8 cellular contexts compared by ENCODE assay signal in the genomic region with DNA sequence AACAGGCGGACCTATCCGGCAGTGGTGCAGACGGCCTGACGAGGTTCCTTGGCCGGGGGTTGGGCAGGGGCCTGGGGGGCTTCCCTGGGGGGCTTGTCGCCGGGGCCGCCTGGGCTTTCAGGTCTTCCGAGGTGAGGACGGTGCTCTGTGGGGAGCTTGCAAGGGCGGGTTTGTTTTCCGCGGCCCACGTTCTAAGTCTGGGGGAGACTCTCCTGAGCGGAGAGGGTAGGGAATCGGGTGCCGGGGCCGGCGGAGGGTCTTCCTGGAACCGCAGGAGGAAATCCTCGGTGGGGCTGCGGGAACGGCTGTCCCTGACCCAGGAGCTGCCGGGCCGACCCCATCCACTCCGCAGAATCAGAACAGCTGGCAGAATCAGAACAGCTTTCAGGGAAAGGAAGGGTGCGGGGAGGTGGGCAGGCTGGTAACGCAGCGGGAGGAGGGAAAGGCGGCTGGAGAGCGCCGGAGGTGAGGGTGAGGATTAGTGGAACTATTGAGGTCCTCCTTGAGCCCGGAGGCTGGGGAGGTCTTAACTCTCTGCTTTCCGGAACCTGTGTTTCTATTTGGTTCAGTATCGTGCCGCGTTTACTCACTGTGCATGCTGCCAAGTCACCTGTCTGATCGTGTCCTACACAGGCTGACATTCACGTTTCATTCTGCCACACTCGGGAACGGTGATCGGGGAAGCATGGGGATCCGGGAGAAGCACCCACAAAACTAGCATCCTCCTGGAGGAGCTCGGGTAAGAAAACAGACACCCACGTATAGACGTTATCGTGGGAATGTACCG. TPM values are rescaled to one million over a fixed set of nuclear protein-coding genes. Genes with fewer than 3 reads are reported as not detected.
DNase-seq lines count a peak whose midpoint lies in the region; ATAC-seq and TF ChIP-seq lines count a peak whose summit lies in the region.

No MANE protein-coding gene starts in this region.

- TF ChIP-seq CTCF in epithelial cell of esophagus (IDR thresholded peaks at IDR 0.05; ENCODE audit: insufficient read depth, low read depth, low read length, missing control alignments) (no peak), upper lobe of left lung (IDR thresholded peaks at IDR 0.05) (no peak)

- H3K9me3 Mint-ChIP-seq in activated CD4-positive, alpha-beta T cell treated with anti-CD3 and anti-CD28 coated beads, Interleukin-2, amount 10 ng/mL, durations not matched to agents 24 days and 14 days: no peaks in the 10 kb centered on the region

- peaks cover 43% of the 10 kb centered on the region for H3K4me1 Mint-ChIP-seq in activated CD4-positive, alpha-beta T cell treated with anti-CD3 and anti-CD28 coated beads, Interleukin-2, amount 10 ng/mL, durations not matched to agents 24 days and 14 days

- DNase-seq in GM03348 (ENCODE audit: low spot score) (peak; percentile 66), epithelial cell of esophagus (ENCODE audit: low read depth) (peak; percentile 64), upper lobe of left lung (peak; percentile 38 to 87), NCI-H128 (lab: John Stamatoyannopoulos, UW; ENCODE audit: unreplicated experiment) (no peak)
- DNase-seq in activated CD4-positive, alpha-beta T cell treated with anti-CD3 and anti-CD28 coated beads, Interleukin-2, amount 10 ng/mL, durations not matched to agents 24 days and 14 days: peak; percentile 77

- H3K27ac ChIP-seq in HUES6 (ENCODE audit: low read depth, low read length) (peak overlapping the region; percentile 89; the same call in 1 of the 2 replicates), muscle layer of colon (ENCODE audit: low read depth, low read length) (peak overlapping the region; percentile 83), upper lobe of left lung (peak overlapping the region; percentile 77 to 94 (median 90))

- no peaks in the 10 kb centered on the region for H3K27me3 ChIP-seq in HUES6 (ENCODE audit: control insufficient read depth, insufficient read depth, low read length)
- H3K27me3 ChIP-seq in muscle layer of colon (ENCODE audit: control insufficient read depth in 1 of 2, insufficient read depth in 2 of 2, low read length in 2 of 2): no peaks in the 10 kb centered on the region
- H3K27me3 ChIP-seq in upper lobe of left lung: no peaks in the 10 kb centered on the region

- H3K9me3 ChIP-seq in HUES6 (ENCODE audit: control insufficient read depth, insufficient read depth, low read depth, low read length): no peaks in the 10 kb centered on the region
- H3K9me3 ChIP-seq in muscle layer of colon (ENCODE audit: low read length): no peaks in the 10 kb centered on the region
- H3K9me3 ChIP-seq in upper lobe of left lung: no peaks in the 10 kb centered on the region

- intact Hi-C loops in activated CD4-positive, alpha-beta T cell treated with anti-CD3 and anti-CD28 coated beads, Interleukin-2, amount 10 ng/mL, durations not matched to agents 24 days and 14 days (cut with micrococcal nuclease): loop anchor here (1.0 to 2.0 kb wide), 5 partner anchors 22 to 970 kb away; a partner anchor contains a TSS

- H3K27ac Mint-ChIP-seq in activated CD4-positive, alpha-beta T cell treated with anti-CD3 and anti-CD28 coated beads, Interleukin-2, amount 10 ng/mL, durations not matched to agents 24 days and 14 days: peak overlapping the region; percentile 95

- peaks cover 28% of the 10 kb centered on the region for H3K36me3 Mint-ChIP-seq in activated CD4-positive, alpha-beta T cell treated with anti-CD3 and anti-CD28 coated beads, Interleukin-2, amount 10 ng/mL, durations not matched to agents 24 days and 14 days (ENCODE audit: low read depth)

- H3K4me3 ChIP-seq in HUES6 (ENCODE audit: low read depth, low read length): peak overlapping the region; percentile 80
- H3K4me3 ChIP-seq in epithelial cell of esophagus (ENCODE audit: low read length): peak overlapping the region; percentile 90
- H3K4me3 ChIP-seq in muscle layer of colon (ENCODE audit: low read depth in 1 of 2, low read length in 2 of 2): peak overlapping the region; percentile 79 to 80
- H3K4me3 ChIP-seq in upper lobe of left lung: peak overlapping the region; percentile 81 to 99 (median 96)

- no peaks in the 10 kb centered on the region for H3K27me3 Mint-ChIP-seq in activated CD4-positive, alpha-beta T cell treated with anti-CD3 and anti-CD28 coated beads, Interleukin-2, amount 10 ng/mL, durations not matched to agents 24 days and 14 days

- peak; percentile 20 for ATAC-seq in GM21515 (IDR thresholded peaks at IDR 0.05; ENCODE audit: unreplicated experiment)
- peak; percentile 61 to 74 for ATAC-seq in upper lobe of left lung (ENCODE audit: low FRiP score in 2 of 2)

- H3K9ac ChIP-seq in HUES6 (ENCODE audit: low read length) (peak overlapping the region; percentile 88), muscle layer of colon (ENCODE audit: low read length) (peak overlapping the region; percentile 75)

- TF ChIP-seq EP300 in upper lobe of left lung (IDR thresholded peaks at IDR 0.05): no peak

- H3K4me3 Mint-ChIP-seq in activated CD4-positive, alpha-beta T cell treated with anti-CD3 and anti-CD28 coated beads, Interleukin-2, amount 10 ng/mL, durations not matched to agents 24 days and 14 days: peak overlapping the region; percentile 95

- WGBS in upper lobe of left lung, 2 donors: 1% methylated on average over 38 to 48 of the region's 48 CpGs

- TF ChIP-seq POLR2A in upper lobe of left lung (IDR thresholded peaks at IDR 0.05): no peak

- peaks cover 30% of the 10 kb centered on the region for H3K36me3 ChIP-seq in HUES6 (ENCODE audit: control insufficient read depth, insufficient read depth, low read length)
- peaks cover 14% of the 10 kb centered on the region for H3K36me3 ChIP-seq in muscle layer of colon (ENCODE audit: insufficient read depth, low read length)
- peaks cover 0 to 23% (median 14%) of the 10 kb centered on the region in 4 donors for H3K36me3 ChIP-seq in upper lobe of left lung

- H3K4me1 ChIP-seq in HUES6 (ENCODE audit: control insufficient read depth, insufficient read depth, low read length) (peaks cover 20% of the 10 kb centered on the region), muscle layer of colon (ENCODE audit: insufficient read depth, low read length) (peaks cover 37% of the 10 kb centered on the region), upper lobe of left lung (peaks cover 36 to 49% (median 41%) of the 10 kb centered on the region in 4 donors)

RNA-seq across cellular contexts. Expression of a gene that starts 28.9 kb away (rescaled TPM):
- total RNA-seq in activated CD4-positive, alpha-beta T cell treated with anti-CD3 and anti-CD28 coated beads, Interleukin-2, amount 10 ng/mL, durations not matched to agents 24 days and 14 days: not detected in 2 replicates
- under 1 TPM in 1 of 6 donors, not detected in 5; 0.46 TPM for total RNA-seq in upper lobe of left lung

RNA-seq across cellular contexts. Expression of a gene that starts 39.9 kb away (rescaled TPM):
- 30.0 and 32.7 TPM in 2 replicates for total RNA-seq in activated CD4-positive, alpha-beta T cell treated with anti-CD3 and anti-CD28 coated beads, Interleukin-2, amount 10 ng/mL, durations not matched to agents 24 days and 14 days
- 10 to 100 TPM; 27.7 to 75.4 (median 32.5) TPM for total RNA-seq in upper lobe of left lung
